In the genomic region with DNA sequence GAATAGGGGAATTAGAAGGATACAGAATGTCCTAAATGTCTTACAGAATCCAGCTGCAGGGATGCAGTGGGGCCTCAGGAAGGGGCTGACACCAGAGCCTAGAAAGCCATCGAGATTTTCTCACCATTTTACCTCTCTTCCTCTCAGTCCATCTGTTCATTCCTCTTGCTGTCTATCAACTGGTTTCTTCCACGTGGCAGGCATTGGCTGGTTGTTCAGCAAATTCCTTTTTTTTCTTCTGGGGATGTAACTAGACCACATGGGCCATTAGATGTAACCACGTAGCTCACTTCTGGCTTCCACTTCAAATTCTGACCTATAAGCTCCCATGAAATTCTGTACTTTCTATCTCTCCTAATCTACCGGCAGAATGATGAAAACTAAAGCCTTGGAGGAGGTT, we compare ENCODE assay signal across 17 cellular contexts.
DNase-seq lines count a peak whose midpoint lies in the region; ATAC-seq, FAIRE-seq and TF ChIP-seq lines count a peak whose summit lies in the region.
"Had no signal": no experiment of that assay in that cellular context is flagged by ENCODE, and none has a peak within 500 bp of the region (broad histone marks: within the 10 kb centered on the region; RNA-seq: fewer than 3 reads in every experiment).

No MANE protein-coding gene starts in this region.

- ATAC-seq in GM18867 (IDR thresholded peaks at IDR 0.05; ENCODE audit: unreplicated experiment) (no peak), HG03095 (IDR thresholded peaks at IDR 0.05; ENCODE audit: unreplicated experiment) (no peak)
- ATAC-seq: Right ventricle myocardium inferior had no signal

- H3K27me3 ChIP-seq in OCI-LY3 (ENCODE audit: low read depth, low read length) = peaks cover 31% of the 10 kb centered on the region
- no peaks in the 10 kb centered on the region for H3K27me3 ChIP-seq in osteoblast (ENCODE audit: insufficient read depth, low read length)

- no peaks in the 10 kb centered on the region for H3K79me2 ChIP-seq in OCI-LY3 (ENCODE audit: low read length)
- no peaks in the 10 kb centered on the region for H3K79me2 ChIP-seq in osteoblast (ENCODE audit: insufficient read depth, low read length)

- FAIRE-seq in frontal cortex (lab: Jason Lieb, UNC) = no peak
- FAIRE-seq: D721Med had no signal

- H4K20me1 ChIP-seq in OCI-LY3 (ENCODE audit: insufficient read depth, low read length) = no peaks in the 10 kb centered on the region
- H4K20me1 ChIP-seq in osteoblast (ENCODE audit: insufficient read depth, low read length) = no peaks in the 10 kb centered on the region

- DNase-seq in NCI-H82 (lab: John Stamatoyannopoulos, UW) (peak; percentile 31), NCI-H82 treated with DMSO at 0.1 percent for 48 hours (lab: John Stamatoyannopoulos, UW; ENCODE audit: unreplicated experiment) (no peak), epithelial cell of prostate (ENCODE audit: low read depth, low spot score) (no peak), osteoblast (ENCODE audit: insufficient read length, low spot score, missing footprints) (no peak), frontal cortex (ENCODE audit: low spot score in 2 of 2) (no peak)
- DNase-seq: GOT3, NCI-H1436 treated with DMSO at 0.1 percent for 48 hours, NCI-H2171 treated with DMSO at 0.1 percent for 48 hours, PC-9 had no signal

- H3K4me3 ChIP-seq in OCI-LY3 (ENCODE audit: low read length) (no peak overlapping the region), osteoblast (ENCODE audit: insufficient read depth, low read length) (no peak overlapping the region)
- H3K4me3 ChIP-seq: GM12878, PC-9 had no signal

- H3K4me1 ChIP-seq in OCI-LY3 (ENCODE audit: low read length) = peaks cover 52% of the 10 kb centered on the region
- peaks cover 20% of the 10 kb centered on the region for H3K4me1 ChIP-seq in osteoblast (ENCODE audit: insufficient read depth, low read length)

- no peak for TF ChIP-seq CTCF in OCI-LY3 (IDR thresholded peaks at IDR 0.05; ENCODE audit: low read depth, low read length)
- TF ChIP-seq CTCF in osteoblast (IDR thresholded peaks at IDR 0.05; ENCODE audit: extremely low read depth, low read depth, low read length) = no peak

- peak overlapping the region; percentile 29; the same call in 1 of the 2 replicates for H2AFZ ChIP-seq in OCI-LY3 (ENCODE audit: low read depth, low read length)
- peak overlapping the region; percentile 63 for H2AFZ ChIP-seq in osteoblast (ENCODE audit: low read length)
- H2AFZ ChIP-seq: PC-9 had no signal

- H3K9me3 ChIP-seq in OCI-LY3 (ENCODE audit: insufficient read depth, low read length) (no peaks in the 10 kb centered on the region), osteoblast (ENCODE audit: low read depth, low read length) (no peaks in the 10 kb centered on the region)
- H3K9me3 ChIP-seq: SK-N-SH had no signal

- no peaks in the 10 kb centered on the region for H3K36me3 ChIP-seq in OCI-LY3 (replicated peaks; ENCODE audit: low read depth, low read length)
- H3K36me3 ChIP-seq in osteoblast (ENCODE audit: insufficient read depth, low read length) = no peaks in the 10 kb centered on the region

- H3K9ac ChIP-seq in OCI-LY3 (ENCODE audit: low read length) = no peak overlapping the region; the same call in 1 of the 2 replicates
- H3K9ac ChIP-seq: SK-N-SH had no signal

- H3K4me2 ChIP-seq in OCI-LY3 (ENCODE audit: low read length) = peak overlapping the region; percentile 15; the same call in 1 of the 2 replicates
- no peak overlapping the region for H3K4me2 ChIP-seq in osteoblast (ENCODE audit: insufficient read depth, low read length)
- H3K4me2 ChIP-seq: PC-9, SK-N-SH had no signal

- no peak overlapping the region for H3K27ac ChIP-seq in OCI-LY3 (ENCODE audit: low read length)
- peak overlapping the region; percentile 88 for H3K27ac ChIP-seq in epithelial cell of prostate
- H3K27ac ChIP-seq in osteoblast (ENCODE audit: low read depth, low read length) = no peak overlapping the region
- H3K27ac ChIP-seq: 22Rv1, PC-9 had no signal
